In the genomic region with DNA sequence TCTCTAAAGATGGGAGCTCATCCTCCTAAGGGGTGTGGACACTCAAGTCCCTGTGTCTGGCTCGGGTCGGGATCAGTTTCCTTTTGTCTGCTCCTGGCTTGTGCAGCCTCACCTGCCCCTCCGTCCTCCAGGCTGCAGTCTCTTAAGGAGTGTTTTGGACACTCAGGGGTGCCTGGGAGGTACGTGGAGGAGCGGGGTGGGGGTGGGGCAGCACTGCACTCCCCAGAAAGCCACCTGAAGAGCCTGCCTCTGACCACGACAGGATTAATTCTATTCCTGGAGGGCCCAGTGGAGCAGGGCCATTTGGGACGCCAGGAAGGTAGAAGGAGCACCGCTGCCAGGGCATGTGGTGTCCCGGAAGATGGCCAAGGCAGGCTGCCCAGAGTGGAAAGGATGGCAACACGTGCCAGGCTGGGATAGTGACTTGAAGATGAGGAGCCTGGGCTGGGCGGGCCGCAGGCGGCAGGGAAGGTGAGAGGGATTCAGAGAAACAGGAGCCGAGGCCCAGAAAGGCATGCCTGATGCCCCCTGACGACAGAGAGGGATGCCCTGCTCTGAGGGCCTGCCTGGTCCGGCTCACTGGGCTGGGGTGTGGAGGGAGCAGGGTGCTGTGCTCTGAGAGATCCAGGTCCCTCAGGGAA, we compare ENCODE assay signal across 17 cellular contexts. TPM values are rescaled to one million over a fixed set of nuclear protein-coding genes. Genes with fewer than 3 reads are reported as not detected.
DNase-seq lines count a peak whose midpoint lies in the region; ATAC-seq lines count a peak whose summit lies in the region.
"Had no signal": no experiment of that assay in that cellular context is flagged by ENCODE, and none has a peak within 500 bp of the region (broad histone marks: within the 10 kb centered on the region; RNA-seq: fewer than 3 reads in every experiment).

No MANE protein-coding gene starts in this region.

- H3F3A ChIP-seq in GM23248 (ENCODE audit: insufficient read depth): no peaks in the 10 kb centered on the region

- H3K36me3 ChIP-seq in GM23248 (ENCODE audit: low read depth) (no peaks in the 10 kb centered on the region), skeletal muscle tissue (ENCODE audit: control insufficient read depth in 3 of 3, insufficient read depth in 3 of 3, low read length in 3 of 3) (no peaks in the 10 kb centered on the region)
- H3K36me3 ChIP-seq: gastroesophageal sphincter, neural progenitor cell, WERI-Rb-1 had no signal

- H3K27ac ChIP-seq in GM23248: no peak overlapping the region
- H3K27ac ChIP-seq in right cardiac atrium (ENCODE audit: low read length): peak overlapping the region; percentile 10
- peak overlapping the region; percentile 53 for H3K27ac ChIP-seq in skeletal muscle tissue (ENCODE audit: low read depth, low read length)
- H3K27ac ChIP-seq: gastroesophageal sphincter, neural progenitor cell had no signal

- H3K4me1 Mint-ChIP-seq in activated T-helper 17 cell treated with anti-CD3 and anti-CD28 coated beads, Interleukin-2, amount 50 U/mL, for 72 hours: peaks cover 17% of the 10 kb centered on the region

- H4K20me1 ChIP-seq in GM23248 (ENCODE audit: insufficient read depth): no peaks in the 10 kb centered on the region

- peaks cover 6% of the 10 kb centered on the region; the same call in 1 of the 2 replicates for H3K4me1 ChIP-seq in GM23248 (ENCODE audit: insufficient read depth)
- H3K4me1 ChIP-seq in right cardiac atrium (ENCODE audit: control insufficient read depth, insufficient read depth, low read length): no peaks in the 10 kb centered on the region
- H3K4me1 ChIP-seq in skeletal muscle tissue (ENCODE audit: control insufficient read depth in 3 of 3, insufficient read depth in 3 of 3, low read length in 3 of 3): peaks cover 17 to 40% (median 35%) of the 10 kb centered on the region in 3 donors
- H3K4me1 ChIP-seq: gastroesophageal sphincter, neural progenitor cell had no signal

- in situ Hi-C loops in GM23248 (cut with MboI): loop anchor here (25.0 kb wide), 1 partner anchor 782 kb away; no protein-coding TSS in a partner anchor

- H3K9ac ChIP-seq in GM23248: no peak overlapping the region
- peak overlapping the region; percentile 43 to 64 (median 50) for H3K9ac ChIP-seq in skeletal muscle tissue (ENCODE audit: low read depth in 1 of 3, low read length in 3 of 3)
- H3K9ac ChIP-seq: neural progenitor cell had no signal

- H3K9me3 Mint-ChIP-seq in activated T-helper 17 cell treated with anti-CD3 and anti-CD28 coated beads, Interleukin-2, amount 50 U/mL, for 72 hours: peaks cover 5% of the 10 kb centered on the region

- no peaks in the 10 kb centered on the region for H3K27me3 Mint-ChIP-seq in activated T-helper 17 cell treated with anti-CD3 and anti-CD28 coated beads, Interleukin-2, amount 50 U/mL, for 72 hours

- H3K27me3 ChIP-seq in GM23248 (replicated peaks; ENCODE audit: insufficient read depth) (no peaks in the 10 kb centered on the region), right cardiac atrium (ENCODE audit: control insufficient read depth, insufficient read depth) (no peaks in the 10 kb centered on the region), skeletal muscle tissue (ENCODE audit: control insufficient read depth in 3 of 3, insufficient read depth in 3 of 3, low read length in 3 of 3) (peaks cover 0 to 4% (median under 1%) of the 10 kb centered on the region in 3 donors)
- H3K27me3 ChIP-seq: gastroesophageal sphincter, neural progenitor cell had no signal

- WGBS in GM23248 (ENCODE audit: low coverage in 1 of 2, low lambda C conversion rate in 2 of 2, missing lambda C conversion rate in 2 of 2), 2 experiments: 67 to 70% methylated on average over 15 to 16 of the region's 16 CpGs
- WGBS in right cardiac atrium: 79% methylated on average over 16 of the region's 16 CpGs

- intact Hi-C loops in right cardiac atrium (cut with DNase I): loop anchor here in 1 of 4 donors (5.0 kb wide), 1 partner anchor 132 kb away; no protein-coding TSS in a partner anchor

- H3K79me2 ChIP-seq in GM23248 (ENCODE audit: insufficient read depth): no peaks in the 10 kb centered on the region

- H3K4me2 ChIP-seq in GM23248 (ENCODE audit: unreplicated experiment): no peak overlapping the region
- H3K4me2 ChIP-seq: neural progenitor cell had no signal

- H2AFZ ChIP-seq in GM23248: peak overlapping the region; percentile 17

- no peak for DNase-seq in GM23248
- peak in 2 of 3 donors; percentile 74 to 79 for DNase-seq in right cardiac atrium
- DNase-seq in NCI-H2107 (lab: John Stamatoyannopoulos, UW): no peak
- no peak for DNase-seq in NCI-H146 treated with DMSO at 0.1 percent for 48 hours (lab: John Stamatoyannopoulos, UW; ENCODE audit: unreplicated experiment)
- no peak for DNase-seq in globus pallidus (ENCODE audit: low spot score)
- DNase-seq: activated gamma-delta T cell, dermis blood vessel endothelial cell, DMS 273 treated with DMSO at 0.1 percent for 48 hours, NCI-H2081 treated with DMSO at 0.1 percent for 48 hours, WERI-Rb-1 had no signal

- peak overlapping the region; percentile 92 for H3K27ac Mint-ChIP-seq in activated T-helper 17 cell treated with anti-CD3 and anti-CD28 coated beads, Interleukin-2, amount 50 U/mL, for 72 hours

- H3K4me3 ChIP-seq in GM23248 (no peak overlapping the region), right cardiac atrium (ENCODE audit: low read length) (no peak overlapping the region), skeletal muscle tissue (ENCODE audit: low read length in 3 of 3) (peak overlapping the region in 2 of 3 donors; percentile 49 to 51)
- H3K4me3 ChIP-seq: gastroesophageal sphincter, neural progenitor cell had no signal

- ATAC-seq in activated T-helper 17 cell treated with anti-CD3 and anti-CD28 coated beads, Interleukin-2, amount 50 U/mL, for 72 hours (replicated peaks): no peak
- peak; percentile 30 to 49 for ATAC-seq in right cardiac atrium
- ATAC-seq: gastroesophageal sphincter had no signal

- H3K9me3 ChIP-seq in GM23248 (ENCODE audit: low read depth) (no peaks in the 10 kb centered on the region), right cardiac atrium (ENCODE audit: control insufficient read depth, low read length) (no peaks in the 10 kb centered on the region), skeletal muscle tissue (ENCODE audit: control insufficient read depth in 3 of 3, low read length in 3 of 3) (no peaks in the 10 kb centered on the region)
- H3K9me3 ChIP-seq: gastroesophageal sphincter had no signal

- H3K36me3 Mint-ChIP-seq in activated T-helper 17 cell treated with anti-CD3 and anti-CD28 coated beads, Interleukin-2, amount 50 U/mL, for 72 hours (ENCODE audit: low read depth): no peaks in the 10 kb centered on the region
- H3K36me3 Mint-ChIP-seq: memory B cell had no signal

- H3K9me2 ChIP-seq in GM23248 (ENCODE audit: insufficient read depth): no peaks in the 10 kb centered on the region

- H3K4me3 Mint-ChIP-seq in activated T-helper 17 cell treated with anti-CD3 and anti-CD28 coated beads, Interleukin-2, amount 50 U/mL, for 72 hours: no peak overlapping the region
- H3K4me3 Mint-ChIP-seq: neural progenitor cell had no signal

RNA-seq across cellular contexts. Expression of gene LRTM2, which starts 14.8 kb away (rescaled TPM):
- total RNA-seq in GM23248 (2014; rRNA removed; shearing (Covaris generic)): not detected in 2 replicates
- polyA plus RNA-seq in GM23248 (2016; fragmentation: Nextera tagmentation; extraction: Ambion mirVana) (not detected in 2 replicates), right cardiac atrium (not detected)
- total RNA-seq in activated T-helper 17 cell treated with anti-CD3 and anti-CD28 coated beads, Interleukin-2, amount 50 U/mL, for 72 hours: not detected
- total RNA-seq in right cardiac atrium (not detected), skeletal muscle tissue (not detected)
- total RNA-seq: activated CD8-positive, alpha-beta memory T cell treated with anti-CD3 and anti-CD28 coated beads for 36 hours; dermis blood vessel endothelial cell; epithelial cell of proximal tubule; gastroesophageal sphincter had no signal

Comparison
In these comparisons a context has a peak if more than half of its experiments do, and no peak if none do; other contexts are left out.
1. DNase-seq: peak in right cardiac atrium (2 of 3); none in GM23248 (single experiment), NCI-H2107 (single experiment), NCI-H146 treated with DMSO at 0.1 percent for 48 hours (single experiment) and globus pallidus (single experiment).
2. H3K4me3 ChIP-seq: peak in skeletal muscle tissue (2 of 3); none in GM23248 (single experiment) and right cardiac atrium (single experiment).